In the genomic region with DNA sequence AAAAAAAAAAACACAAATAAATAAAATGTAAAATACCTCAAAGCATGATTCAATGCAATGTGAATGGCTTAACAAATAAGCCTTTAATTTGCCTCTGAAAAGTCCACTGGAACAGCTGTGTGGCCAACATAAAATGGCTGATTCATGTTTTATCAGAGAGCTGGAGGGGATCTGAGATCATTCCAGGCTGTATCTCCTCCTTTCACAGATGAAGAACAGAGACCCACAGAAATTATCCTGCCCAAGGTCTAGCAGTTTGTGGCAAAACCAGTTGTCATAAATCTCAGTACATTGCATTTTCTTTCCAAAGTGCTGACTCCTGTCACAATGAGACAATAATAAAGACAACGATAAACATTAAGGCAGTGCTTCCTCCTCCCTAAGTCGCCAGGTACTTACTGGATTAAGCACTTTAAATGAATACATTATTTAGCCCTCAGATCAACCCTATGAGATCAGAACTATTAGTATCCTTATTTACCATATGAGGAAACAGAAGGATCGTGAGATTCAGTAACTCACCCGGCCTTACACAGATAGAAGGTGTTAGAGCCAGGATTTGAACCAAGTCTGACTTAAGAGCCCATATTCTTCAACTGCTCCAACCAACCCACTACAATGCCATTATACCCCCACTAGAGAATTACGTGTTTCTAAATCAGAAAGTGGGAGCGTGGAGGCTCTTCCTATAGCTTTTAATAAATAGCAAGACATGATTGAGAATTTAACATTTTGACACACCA, we compare ENCODE assay signal across 10 cellular contexts.
DNase-seq lines count a peak whose midpoint lies in the region; ATAC-seq and TF ChIP-seq lines count a peak whose summit lies in the region.
"Had no signal": no experiment of that assay in that cellular context is flagged by ENCODE, and none has a peak within 500 bp of the region (broad histone marks: within the 10 kb centered on the region; RNA-seq: fewer than 3 reads in every experiment).

No MANE protein-coding gene starts in this region.

- no peak for TF ChIP-seq CTCF in RWPE2 (IDR thresholded peaks at IDR 0.05; ENCODE audit: poor library complexity, severe bottlenecking)

- peaks cover 18% of the 10 kb centered on the region for H3K27me3 Mint-ChIP-seq in activated naive CD4-positive, alpha-beta T cell treated with anti-CD3 and anti-CD28 coated beads, Interleukin-2, amount 10 ng/mL, durations not matched to agents 7 days and 5 days

- DNase-seq in EL (peak; percentile 82), RWPE2 (ENCODE audit: low spot score) (no peak), pons (ENCODE audit: low spot score) (peak; percentile 91)
- DNase-seq in effector CD8-positive, alpha-beta T cell (lab: John Stamatoyannopoulos, UW) = no peak
- no peak for DNase-seq in activated CD8-positive, alpha-beta memory T cell treated with anti-CD3 and anti-CD28 coated beads for 24 hours
- no peak for DNase-seq in activated naive CD4-positive, alpha-beta T cell treated with anti-CD3 and anti-CD28 coated beads, Interleukin-2, amount 10 ng/mL, durations not matched to agents 7 days and 5 days
- DNase-seq: NCI-H187 treated with DMSO at 0.1 percent for 48 hours, SHP77 treated with DMSO at 0.1 percent for 48 hours had no signal

- peak overlapping the region; percentile 100 for H3K27ac ChIP-seq in RWPE2 (ENCODE audit: poor library complexity, severe bottlenecking)

- no peaks in the 10 kb centered on the region for H3K9me3 ChIP-seq in RWPE2 (ENCODE audit: severe bottlenecking)

- H3K4me3 Mint-ChIP-seq in activated naive CD4-positive, alpha-beta T cell treated with anti-CD3 and anti-CD28 coated beads, Interleukin-2, amount 10 ng/mL, durations not matched to agents 7 days and 5 days = no peak overlapping the region

- H3K27ac Mint-ChIP-seq in activated naive CD4-positive, alpha-beta T cell treated with anti-CD3 and anti-CD28 coated beads, Interleukin-2, amount 10 ng/mL, durations not matched to agents 7 days and 5 days = no peak overlapping the region

- no peaks in the 10 kb centered on the region for H3K27me3 ChIP-seq in RWPE2 (ENCODE audit: insufficient read depth, poor library complexity, severe bottlenecking)

- ATAC-seq in RWPE2 (ENCODE audit: low read depth) = no peak
- ATAC-seq in esophagus mucosa = peak; percentile 81
- ATAC-seq in GM19397 (IDR thresholded peaks at IDR 0.05; ENCODE audit: unreplicated experiment) = no peak

- H3K4me1 ChIP-seq in RWPE2 (ENCODE audit: insufficient read depth, poor library complexity, severe bottlenecking) = peaks cover 51% of the 10 kb centered on the region

- CTCF ChIA-PET in activated naive CD4-positive, alpha-beta T cell treated with anti-CD3 and anti-CD28 coated beads, Interleukin-2, amount 10 ng/mL, durations not matched to agents 7 days and 5 days (lab: Charles Lee) = no interaction called here

- no peaks in the 10 kb centered on the region for H3K9me3 Mint-ChIP-seq in activated naive CD4-positive, alpha-beta T cell treated with anti-CD3 and anti-CD28 coated beads, Interleukin-2, amount 10 ng/mL, durations not matched to agents 7 days and 5 days

- no peaks in the 10 kb centered on the region for H3K36me3 Mint-ChIP-seq in activated naive CD4-positive, alpha-beta T cell treated with anti-CD3 and anti-CD28 coated beads, Interleukin-2, amount 10 ng/mL, durations not matched to agents 7 days and 5 days

- peaks cover 6% of the 10 kb centered on the region for H3K36me3 ChIP-seq in RWPE2 (ENCODE audit: low read depth)

- H3K4me3 ChIP-seq in RWPE2 (ENCODE audit: severe bottlenecking) = no peak overlapping the region

- no peaks in the 10 kb centered on the region for H3K4me1 Mint-ChIP-seq in activated naive CD4-positive, alpha-beta T cell treated with anti-CD3 and anti-CD28 coated beads, Interleukin-2, amount 10 ng/mL, durations not matched to agents 7 days and 5 days

Comparison
In these comparisons a context has a peak if more than half of its experiments do, and no peak if none do; other contexts are left out.
1. DNase-seq: peak in EL (single experiment) and pons (single experiment); none in RWPE2 (single experiment), effector CD8-positive, alpha-beta T cell (single experiment), activated CD8-positive, alpha-beta memory T cell treated with anti-CD3 and anti-CD28 coated beads for 24 hours (single experiment) and activated naive CD4-positive, alpha-beta T cell treated with anti-CD3 and anti-CD28 coated beads, Interleukin-2, amount 10 ng/mL, durations not matched to agents 7 days and 5 days (single experiment).